ENCODE assay signal across 8 cellular contexts in genomic region chr14:106421431-106422033, GRCh38.
DNase-seq lines count a peak whose midpoint lies in the region; ATAC-seq, FAIRE-seq and TF ChIP-seq lines count a peak whose summit lies in the region.
"Not testable (repeated sequence)": the region's sequence is repeated elsewhere in the genome, so short reads cannot be mapped to it uniquely, and the experiment has no call there.

No MANE protein-coding gene starts in this region.

- TF ChIP-seq EP300 in GM12878 (IDR thresholded peaks at IDR 0.05; ENCODE audit: borderline replicate concordance in 1 of 2, control insufficient read depth in 1 of 2, low read depth in 2 of 2, low read length in 2 of 2) = not testable (repeated sequence)

- POLR2A ChIA-PET in GM12878 (lab: Charles Lee) = not testable (repeated sequence)

- DNase-seq in NB4 (ENCODE audit: low read depth) = peak; percentile 37
- DNase-seq in RKO (ENCODE audit: low spot score) = peak; percentile 53
- peak; percentile 26 for DNase-seq in activated CD4-positive, alpha-beta T cell treated with anti-CD3 and anti-CD28 coated beads, Interleukin-2, amount 50 U/mL, for 1 hour
- DNase-seq in GM12878 (ENCODE audit: low read depth, low spot score) = not testable (repeated sequence)
- DNase-seq in left lung = peak in 1 of 2 donors; percentile 91
- peak; percentile 25 for DNase-seq in stimulated activated CD8-positive, alpha-beta memory T cell treated with anti-CD3 and anti-CD28 coated beads, Interleukin-12 subunit alpha, Interleukin-12 subunit beta, amount 100 ng/mL, for 24 hours (ENCODE audit: extremely low read depth)

- ATAC-seq in GM18909 (IDR thresholded peaks at IDR 0.05; ENCODE audit: poor library complexity, unreplicated experiment) (peak; percentile 62), GM12878 (peak; percentile 66), left lung (peak; percentile 73)

- not testable (repeated sequence) for H3K27me3 ChIP-seq in BLaER1; GM12878 (replicated peaks in 1 of 2; ENCODE audit: control insufficient read depth in 2 of 2, insufficient read depth in 2 of 2, low read length in 1 of 2); left lung

- peak; percentile 40 for TF ChIP-seq RAD21 in GM12878 (IDR thresholded peaks at IDR 0.05; ENCODE audit: insufficient read depth, low read depth, low read length)

- not testable (repeated sequence) for H3K79me2 ChIP-seq in GM12878 (ENCODE audit: control insufficient read depth, insufficient read depth, low read length)

- intact Hi-C loops in GM12878 (cut with micrococcal nuclease; ENCODE audit: unreplicated experiment); left lung (cut with DNase I): not testable (repeated sequence)

- RAD21 ChIA-PET in GM12878 (lab: Charles Lee; ENCODE audit: unreplicated experiment) = interaction anchor here (1.1 to 1.3 kb wide), 2 partner anchors 10 to 108 kb away, joined by 3 to 5 read pairs; no protein-coding TSS in a partner anchor

- CTCF ChIA-PET in GM12878 (lab: Yijun Ruan, JAX) = interaction anchor here (0.7 to 13.4 kb wide), 25 partner anchors 9 to 409 kb away, joined by 3 to 205 read pairs (median 5); no protein-coding TSS in a partner anchor

- not testable (repeated sequence) for FAIRE-seq in GM12878 (lab: Jason Lieb, UNC)

- not testable (repeated sequence) for H3K36me3 ChIP-seq in BLaER1; GM12878 (ENCODE audit: control insufficient read depth in 2 of 2, insufficient read depth in 2 of 2, low read length in 1 of 2); left lung

- not testable (repeated sequence) for H3K9me3 ChIP-seq in BLaER1; GM12878 (replicated peaks; ENCODE audit: control insufficient read depth, insufficient read depth, low read length); left lung

- in situ Hi-C loops in GM12878 (cut with MboI) = not testable (repeated sequence)

- SMC1A ChIA-PET in GM12878 (lab: Charles Lee; ENCODE audit: uncharacterized antibody, unreplicated experiment) = interaction anchor here (0.8 to 1.8 kb wide), 5 partner anchors 10 to 108 kb away, joined by 3 to 6 read pairs (median 4); no protein-coding TSS in a partner anchor

- not testable (repeated sequence) for H2AFZ ChIP-seq in GM12878 (ENCODE audit: control insufficient read depth, low read depth, low read length)

- WGBS in GM12878 (ENCODE audit: insufficient coverage, insufficient replicate concordance, low lambda C conversion rate, missing lambda C conversion rate) = 4% methylated on average over 14 of the region's 20 CpGs

- H3K9ac ChIP-seq in BLaER1; GM12878 (ENCODE audit: control insufficient read depth, insufficient read depth, low read length): not testable (repeated sequence)

- TF ChIP-seq CTCF in NB4 (IDR thresholded peaks at IDR 0.05; ENCODE audit: low read depth, low read length) = peak; percentile 27
- TF ChIP-seq CTCF in GM12878 (IDR thresholded peaks at IDR 0.05 in 2 of 3, conservative IDR thresholded peaks at IDR 0.05 in 1 of 3; ENCODE audit: control insufficient read depth in 2 of 3, extremely low read depth in 1 of 3, insufficient read depth in 1 of 3, low read depth in 3 of 3, low read length in 3 of 3) = peak; percentile 49 to 81 (median 70)
- TF ChIP-seq CTCF in left lung (IDR thresholded peaks at IDR 0.05) = peak; percentile 13 to 80

- TF ChIP-seq POLR2A in NB4 (IDR thresholded peaks at IDR 0.05; ENCODE audit: extremely low read depth, insufficient read length); GM12878 (IDR thresholded peaks at IDR 0.05; ENCODE audit: low read depth, low read length): not testable (repeated sequence)

- not testable (repeated sequence) for H4K20me1 ChIP-seq in BLaER1; GM12878 (ENCODE audit: control insufficient read depth, insufficient read depth)

- not testable (repeated sequence) for BruUV-seq in GM12878 (replicated peaks; lab: Mats Ljungman, UMichigan)

- 0 out of 2 replicates have a peak overlapping the region, but pooled peaks have one; percentile 22 for H3K4me3 ChIP-seq in BLaER1
- H3K4me3 ChIP-seq in NB4 (ENCODE audit: low read depth, low read length); GM12878; left lung: not testable (repeated sequence)

- H3K27ac ChIP-seq in BLaER1 = peak overlapping the region; percentile 55
- H3K27ac ChIP-seq in GM12878 (ENCODE audit: control insufficient read depth, insufficient read depth); left lung: not testable (repeated sequence)

- peaks cover 53% of the 10 kb centered on the region for H3K4me1 ChIP-seq in BLaER1
- H3K4me1 ChIP-seq in GM12878 (ENCODE audit: control insufficient read depth, insufficient read depth, low read length); left lung: not testable (repeated sequence)

- peak overlapping the region; percentile 70 for H3K4me2 ChIP-seq in BLaER1
- H3K4me2 ChIP-seq in GM12878 (ENCODE audit: control insufficient read depth, insufficient read depth) = not testable (repeated sequence)

TF ChIP-seq in GM12878, 131 proteins besides CTCF, POLR2A, EP300 and RAD21:
- 0 out of 2 replicates have a peak, but pooled peaks have one; percentile 27 for TF ChIP-seq TCF12 (IDR thresholded peaks at IDR 0.05; ENCODE audit: low read depth, low read length)
- peak in 1 of 2 experiments; percentile 93; a peak in 2 of 3 replicates for TF ChIP-seq EGR1 (IDR thresholded peaks at IDR 0.05; ENCODE audit: borderline replicate concordance in 1 of 2, low read depth in 2 of 2, low read length in 2 of 2)
- TF ChIP-seq SMC3 (IDR thresholded peaks at IDR 0.05; ENCODE audit: borderline replicate concordance, low read length) = peak; percentile 18; the same call in 1 of the 2 replicates
TF ChIP-seq in GM12878: peak in this region for 3; not testable (repeated sequence) for 128.
